8 cellular contexts compared by ENCODE assay signal in genomic region chr2:99066075-99066557, GRCh38.
DNase-seq lines count a peak whose midpoint lies in the region; ATAC-seq, FAIRE-seq and TF ChIP-seq lines count a peak whose summit lies in the region.

No MANE protein-coding gene starts in this region.

- no peak overlapping the region for H3K4me3 ChIP-seq in brain microvascular endothelial cell (ENCODE audit: low read depth, low read length)
- H3K4me3 ChIP-seq in kidney (ENCODE audit: low read length in 2 of 2) = no peak overlapping the region
- H3K4me3 ChIP-seq in transverse colon = peak overlapping the region in 1 of 4 donors; percentile 26

- no peaks in the 10 kb centered on the region for H3K36me3 ChIP-seq in brain microvascular endothelial cell (replicated peaks)
- H3K36me3 ChIP-seq in kidney (ENCODE audit: control insufficient read depth in 1 of 2, insufficient read depth in 2 of 2, low read length in 2 of 2) = no peaks in the 10 kb centered on the region
- H3K36me3 ChIP-seq in transverse colon = no peaks in the 10 kb centered on the region

- TF ChIP-seq CTCF in brain microvascular endothelial cell (IDR thresholded peaks at IDR 0.05; ENCODE audit: low read depth, low read length, missing control alignments) (peak; percentile 38), kidney (IDR thresholded peaks at IDR 0.05; ENCODE audit: borderline replicate concordance, extremely low read depth, insufficient read depth) (peak; percentile 25), transverse colon (IDR thresholded peaks at IDR 0.05) (peak; percentile 35 to 56 (median 45))

- H3K9ac ChIP-seq in kidney (ENCODE audit: low read length in 2 of 2) = no peak overlapping the region

- peak; percentile 76 for FAIRE-seq in kidney (lab: Jason Lieb, UNC)

- ATAC-seq in GM19468 (IDR thresholded peaks at IDR 0.05; ENCODE audit: extremely low read depth, unreplicated experiment) (peak; percentile 24), HG03457 (IDR thresholded peaks at IDR 0.05; ENCODE audit: unreplicated experiment) (peak; percentile 28)

- DNase-seq in DMS79 treated with DMSO at 0.1 percent for 48 hours (lab: John Stamatoyannopoulos, UW) = peak; percentile 88
- peak; percentile 24 for DNase-seq in NCI-H510A (lab: John Stamatoyannopoulos, UW)
- DNase-seq in brain microvascular endothelial cell = peak; percentile 23
- DNase-seq in kidney = no peak
- DNase-seq in transverse colon = no peak
- no peak for DNase-seq in effector CD4-positive, alpha-beta T cell

- WGBS in transverse colon (ENCODE audit: low coverage in 1 of 2), 2 donors = 17% methylated on average over 1 of the region's 1 CpG; no CpG with 5 or more reads in 1 of the 2 donors

- intact Hi-C loops in kidney (cut with DNase I) (no loop called here), transverse colon (cut with DNase I; ENCODE audit: low total_unique reads) (no loop called here)

- H3K9me3 ChIP-seq in kidney (ENCODE audit: control insufficient read depth in 1 of 2, low read length in 2 of 2) (no peaks in the 10 kb centered on the region), transverse colon (no peaks in the 10 kb centered on the region)

- H3K27me3 ChIP-seq in brain microvascular endothelial cell (replicated peaks) (peaks cover 2% of the 10 kb centered on the region), transverse colon (no peaks in the 10 kb centered on the region)

- H3K27ac ChIP-seq in brain microvascular endothelial cell (no peak overlapping the region), kidney (ENCODE audit: low read depth in 2 of 2, low read length in 2 of 2) (no peak overlapping the region), transverse colon (peak overlapping the region; percentile 71 to 84 (median 78))

- H3K4me1 ChIP-seq in kidney (ENCODE audit: control insufficient read depth in 1 of 2, insufficient read depth in 1 of 2, low read depth in 1 of 2, low read length in 2 of 2) (peaks cover 0 to 4% of the 10 kb centered on the region in 2 donors), transverse colon (peaks cover 0 to 15% (median 7%) of the 10 kb centered on the region in 4 donors)

- no peak for TF ChIP-seq POLR2A in transverse colon (IDR thresholded peaks at IDR 0.05)

- in situ Hi-C loops in brain microvascular endothelial cell (cut with HindIII; ENCODE audit: low pct_ligation_motif_present, low sequenced_read_pairs) (no loop called here), transverse colon (cut with MboI; ENCODE audit: low pct_ligation_motif_present in 1 of 4, low pct_unique_long_range_greater_than_20kb in 1 of 4, low sequenced_read_pairs in 3 of 4) (loop anchor here in 3 of 4 donors (10.0 to 25.0 kb wide), 4 partner anchors 404 to 654 kb away; no protein-coding TSS in a partner anchor)

- no peak for TF ChIP-seq EP300 in transverse colon (IDR thresholded peaks at IDR 0.05; ENCODE audit: low read depth)

Comparison
In these comparisons a context has a peak if more than half of its experiments do, and no peak if none do; other contexts are left out.
1. DNase-seq: peak in DMS79 treated with DMSO at 0.1 percent for 48 hours (single experiment), NCI-H510A (single experiment) and brain microvascular endothelial cell (single experiment); none in kidney (single experiment), transverse colon (single experiment) and effector CD4-positive, alpha-beta T cell (single experiment).
2. H3K27ac ChIP-seq: peak in transverse colon (4 of 4); none in brain microvascular endothelial cell (single experiment) and kidney (0 of 2).
3. Peak in every context shown above with its lines, with median percentiles within 50 percentile points of each other: CTCF ChIP-seq.